1 cellular context compared by ENCODE assay signal in genomic region chr17:75876938-75877751, GRCh38.
TF ChIP-seq lines count a peak whose summit lies in the region.

No MANE protein-coding gene starts in this region.

TF ChIP-seq in HCT116, 20 proteins besides CTCF, POLR2A, EP300 and RAD21 (continued from another document):
- TF ChIP-seq ZBTB33 (IDR thresholded peaks at IDR 0.05; ENCODE audit: extremely low read depth, insufficient replicate concordance, low read length), result peak; percentile 57
- TF ChIP-seq ZFX (IDR thresholded peaks at IDR 0.05), result no peak
- TF ChIP-seq POLR2AphosphoS5 (IDR thresholded peaks at IDR 0.05; ENCODE audit: low read depth, low read length), result peak; percentile 91
- TF ChIP-seq SIN3A (IDR thresholded peaks at IDR 0.05; ENCODE audit: low read depth), result no peak
- TF ChIP-seq YY1 (IDR thresholded peaks at IDR 0.05; ENCODE audit: extremely low read depth, insufficient replicate concordance, low read depth, low read length), result peak; percentile 59
- no peak for TF ChIP-seq SP1 (IDR thresholded peaks at IDR 0.05; ENCODE audit: low read depth)
